Comparison of ENCODE assay signal across 23 cellular contexts in genomic region chr7:99340659-99341058, GRCh38.
"Had no signal": no experiment of that assay in that cellular context is flagged by ENCODE, and none has a peak within 500 bp of the region (broad histone marks: within the 10 kb centered on the region; RNA-seq: fewer than 3 reads in every experiment).

No MANE protein-coding gene starts in this region.

- H3K36me3 ChIP-seq: prostate gland had no signal

- ATAC-seq: activated naive CD8-positive, alpha-beta T cell treated with anti-CD3 and anti-CD28 coated beads, Interleukin-2, amount 50 U/mL, for 24 hours; activated T-cell treated with anti-CD3 and anti-CD28 coated beads, Interleukin-2, amount 50 U/mL, for 4 hours; body of pancreas; naive thymus-derived CD4-positive, alpha-beta T cell; right cardiac atrium; stimulated activated naive CD8-positive, alpha-beta T cell treated with anti-CD3 and anti-CD28 coated beads, Interleukin-15, amount 100 ng/mL, for 72 hours had no signal

- DNase-seq: activated CD4-positive, alpha-beta T cell treated with anti-CD3 and anti-CD28 coated beads, Interleukin-2, amount 10 ng/mL, durations not matched to agents 24 days and 14 days; activated CD4-positive, CD25-positive, alpha-beta regulatory T cell; activated CD8-positive, alpha-beta memory T cell treated with anti-CD3 and anti-CD28 coated beads, Interleukin-2, amount 50 U/mL, for 4 hours; activated naive CD4-positive, alpha-beta T cell treated with anti-CD3 and anti-CD28 coated beads for 36 hours; activated naive CD8-positive, alpha-beta T cell treated with anti-CD3 and anti-CD28 coated beads, Interleukin-2, amount 50 U/mL, for 24 hours; activated T-cell treated with anti-CD3 and anti-CD28 coated beads, Interleukin-2, amount 50 U/mL, for 4 hours; body of pancreas; central memory CD4-positive, alpha-beta T cell; cortex of kidney; erythroblast; immature natural killer cell; mesendoderm; naive thymus-derived CD4-positive, alpha-beta T cell; right cardiac atrium; small intestine; stimulated activated CD4-positive, alpha-beta T cell treated with anti-CD3 and anti-CD28 coated beads, Interleukin-15, amount 100 ng/mL, for 24 hours; stimulated activated CD4-positive, alpha-beta T cell treated with anti-CD3 and anti-CD28 coated beads, Interleukin-2, amount 100 ng/mL, for 48 hours; stimulated activated naive CD8-positive, alpha-beta T cell treated with anti-CD3 and anti-CD28 coated beads, Interleukin-15, amount 100 ng/mL, for 72 hours; T-helper 1 cell; T1000 had no signal

- H3K4me3 Mint-ChIP-seq: activated CD4-positive, alpha-beta T cell treated with anti-CD3 and anti-CD28 coated beads, Interleukin-2, amount 10 ng/mL, durations not matched to agents 24 days and 14 days; activated naive CD4-positive, alpha-beta T cell treated with anti-CD3 and anti-CD28 coated beads for 36 hours; activated naive CD8-positive, alpha-beta T cell treated with anti-CD3 and anti-CD28 coated beads, Interleukin-2, amount 50 U/mL, for 24 hours; activated T-cell treated with anti-CD3 and anti-CD28 coated beads, Interleukin-2, amount 50 U/mL, for 4 hours; immature natural killer cell; naive thymus-derived CD4-positive, alpha-beta T cell; neural progenitor cell; stimulated activated naive CD8-positive, alpha-beta T cell treated with anti-CD3 and anti-CD28 coated beads, Interleukin-15, amount 100 ng/mL, for 72 hours had no signal

- H3K9me3 ChIP-seq: body of pancreas, prostate gland, suprapubic skin had no signal

- H3K27me3 Mint-ChIP-seq: activated CD4-positive, alpha-beta T cell treated with anti-CD3 and anti-CD28 coated beads, Interleukin-2, amount 10 ng/mL, durations not matched to agents 24 days and 14 days; activated naive CD8-positive, alpha-beta T cell treated with anti-CD3 and anti-CD28 coated beads, Interleukin-2, amount 50 U/mL, for 24 hours; naive thymus-derived CD4-positive, alpha-beta T cell; stimulated activated naive CD8-positive, alpha-beta T cell treated with anti-CD3 and anti-CD28 coated beads, Interleukin-15, amount 100 ng/mL, for 72 hours had no signal

- H3K4me1 Mint-ChIP-seq: activated CD4-positive, alpha-beta T cell treated with anti-CD3 and anti-CD28 coated beads, Interleukin-2, amount 10 ng/mL, durations not matched to agents 24 days and 14 days; activated naive CD8-positive, alpha-beta T cell treated with anti-CD3 and anti-CD28 coated beads, Interleukin-2, amount 50 U/mL, for 24 hours; neural progenitor cell; stimulated activated naive CD8-positive, alpha-beta T cell treated with anti-CD3 and anti-CD28 coated beads, Interleukin-15, amount 100 ng/mL, for 72 hours had no signal

- H3K27ac ChIP-seq: body of pancreas, neural progenitor cell, prostate gland, suprapubic skin had no signal

- H3K27me3 ChIP-seq: body of pancreas, neural progenitor cell, suprapubic skin had no signal

- H3K4me3 ChIP-seq: body of pancreas, neural progenitor cell, prostate gland, suprapubic skin had no signal

- H3K4me1 ChIP-seq: body of pancreas, neural progenitor cell, prostate gland, suprapubic skin had no signal

- H3K27ac Mint-ChIP-seq: activated CD4-positive, alpha-beta T cell treated with anti-CD3 and anti-CD28 coated beads, Interleukin-2, amount 10 ng/mL, durations not matched to agents 24 days and 14 days; activated naive CD4-positive, alpha-beta T cell treated with anti-CD3 and anti-CD28 coated beads for 36 hours; neural progenitor cell had no signal
